In genomic region chr1:201740086-201740541, GRCh38 we compare ENCODE assay signal across 1 cellular context.
TF ChIP-seq lines count a peak whose summit lies in the region.

No MANE protein-coding gene starts in this region.

TF ChIP-seq in IMR-90, 13 proteins besides CTCF, POLR2A, EP300 and RAD21 (continued from another document):
- TF ChIP-seq ELK1 (IDR thresholded peaks at IDR 0.05; ENCODE audit: borderline replicate concordance, low read depth, low read length): no peak
- TF ChIP-seq RFX5 (IDR thresholded peaks at IDR 0.05; ENCODE audit: low read depth, low read length): no peak
- TF ChIP-seq BHLHE40 (IDR thresholded peaks at IDR 0.05; ENCODE audit: low read depth, low read length): no peak
- no peak for TF ChIP-seq FOS (IDR thresholded peaks at IDR 0.05; ENCODE audit: low read depth, low read length)
TF ChIP-seq in IMR-90: peak in this region for 0.
